ENCODE assay signal across 8 cellular contexts in genomic region chr15:71011503-71012155, GRCh38.
DNase-seq lines count a peak whose midpoint lies in the region; ATAC-seq, FAIRE-seq and TF ChIP-seq lines count a peak whose summit lies in the region.

No MANE protein-coding gene starts in this region.

- FAIRE-seq in islet of Langerhans (lab: Jason Lieb, UNC) = peak; percentile 95

- no peaks in the 10 kb centered on the region for H3K79me2 ChIP-seq in KMS-11 (ENCODE audit: insufficient read depth, low read depth)

- ATAC-seq in GM18868 (IDR thresholded peaks at IDR 0.05; ENCODE audit: unreplicated experiment) (no peak), HG02763 (IDR thresholded peaks at IDR 0.05; ENCODE audit: unreplicated experiment) (no peak)

- peak; percentile 37 for DNase-seq in DMS114 treated with DMSO at 0.1 percent for 48 hours (lab: John Stamatoyannopoulos, UW; ENCODE audit: unreplicated experiment)
- DNase-seq in amniotic stem cell (lab: John Stamatoyannopoulos, UW) = peak; percentile 47
- DNase-seq in UCSD-AML1 (lab: John Stamatoyannopoulos, UW; ENCODE audit: unreplicated experiment) = no peak
- no peak for DNase-seq in amygdala (lab: John Stamatoyannopoulos, UW)

- no peaks in the 10 kb centered on the region for H3K4me1 ChIP-seq in KMS-11 (ENCODE audit: low read depth, poor library complexity, severe bottlenecking)

- peak; percentile 62 for TF ChIP-seq CTCF in KMS-11 (conservative IDR thresholded peaks at IDR 0.05; ENCODE audit: low read depth, low read length)

- H3K36me3 ChIP-seq in KMS-11 (ENCODE audit: insufficient read depth) = no peaks in the 10 kb centered on the region

- no peak overlapping the region for H3K9ac ChIP-seq in KMS-11

- H2AFZ ChIP-seq in KMS-11 (ENCODE audit: low read depth) = no peak overlapping the region

- no peak overlapping the region for H3K4me2 ChIP-seq in KMS-11

- H4K20me1 ChIP-seq in KMS-11 (ENCODE audit: insufficient read depth) = no peaks in the 10 kb centered on the region

- H3K27me3 ChIP-seq in KMS-11 (ENCODE audit: insufficient read depth, low read depth) = no peaks in the 10 kb centered on the region

- H3K4me3 ChIP-seq in KMS-11 (IDR thresholded peaks at IDR 0.05; ENCODE audit: insufficient read depth, low read depth, low read length) = no peak overlapping the region

- H3K27ac ChIP-seq in KMS-11 = no peak overlapping the region

Comparison
In these comparisons a context has a peak if more than half of its experiments do, and no peak if none do; other contexts are left out.
1. DNase-seq: peak in DMS114 treated with DMSO at 0.1 percent for 48 hours (single experiment) and amniotic stem cell (single experiment); none in UCSD-AML1 (single experiment) and amygdala (0 of 56).